Comparison of ENCODE assay signal across 23 cellular contexts in genomic region chr3:107413264-107413663, GRCh38. TPM values are rescaled to one million over a fixed set of nuclear protein-coding genes. Genes with fewer than 3 reads are reported as not detected.
"Had no signal": no experiment of that assay in that cellular context is flagged by ENCODE, and none has a peak within 500 bp of the region (broad histone marks: within the 10 kb centered on the region; RNA-seq: fewer than 3 reads in every experiment).

No MANE protein-coding gene starts in this region.

- H3K4me3 Mint-ChIP-seq: natural killer cell, neural progenitor cell had no signal

- FAIRE-seq: small intestine had no signal

- ATAC-seq: heart left ventricle, left lobe of liver, mucosa of descending colon, natural killer cell, right cardiac atrium had no signal

- DNase-seq: colonic mucosa; dermis blood vessel endothelial cell; esophagus squamous epithelium; foreskin fibroblast; heart left ventricle; islet precursor cell; mammary epithelial cell; mucosa of descending colon; natural killer cell; nucleus accumbens; ovary; right cardiac atrium; small intestine; stimulated activated CD4-positive, alpha-beta T cell treated with anti-CD3 and anti-CD28 coated beads, Interleukin-12 subunit alpha, Interleukin-12 subunit beta, amount 100 ng/mL, for 4 hours; stimulated activated naive CD4-positive, alpha-beta T cell treated with Interleukin-2 at 50 U/mL for 16 hours; tibial artery; upper lobe of left lung; uterus had no signal

- H3K27ac Mint-ChIP-seq: natural killer cell, neural progenitor cell had no signal

- H3K27ac ChIP-seq: colonic mucosa, esophagus squamous epithelium, heart left ventricle, neural progenitor cell, ovary, tibial artery, upper lobe of left lung, uterus had no signal

- H3K4me1 ChIP-seq: colonic mucosa, esophagus squamous epithelium, neural progenitor cell, tibial artery, uterus had no signal

- H3K4me3 ChIP-seq: colonic mucosa, esophagus squamous epithelium, heart left ventricle, mucosa of descending colon, neural progenitor cell, ovary, tibial artery, upper lobe of left lung, uterus had no signal

- H3K9me3 ChIP-seq: colonic mucosa, uterus had no signal

- H3K36me3 ChIP-seq: colonic mucosa, esophagus squamous epithelium, heart left ventricle, neural progenitor cell, ovary, tibial artery, upper lobe of left lung, uterus had no signal

- H3K27me3 ChIP-seq: colonic mucosa, esophagus squamous epithelium, heart left ventricle, neural progenitor cell, ovary, tibial artery, upper lobe of left lung, uterus had no signal

- H3K4me2 ChIP-seq: neural progenitor cell had no signal

- H3K9ac ChIP-seq: neural progenitor cell had no signal

- H2AFZ ChIP-seq: neural progenitor cell had no signal

- H3K4me1 Mint-ChIP-seq: neural progenitor cell had no signal

RNA-seq across cellular contexts. Expression of gene CCDC54, which starts 36.0 kb away (rescaled TPM):
- total RNA-seq: colonic mucosa, dermis blood vessel endothelial cell, esophagus squamous epithelium, glomerular endothelial cell, heart left ventricle, left lobe of liver, lower leg skin, mammary epithelial cell, mucosa of descending colon, natural killer cell, posterior vena cava, right cardiac atrium, upper lobe of left lung, uterus had no signal
- polyA plus RNA-seq: heart left ventricle, mammary epithelial cell, ovary, right cardiac atrium, small intestine had no signal
